ENCODE assay signal across 28 cellular contexts in genomic region chr10:95815133-95815532, GRCh38. TPM values are rescaled to one million over a fixed set of nuclear protein-coding genes. Genes with fewer than 3 reads are reported as not detected.
A peak's percentile ranks its signal among the peaks of the same experiment; 100 is the strongest.
DNase-seq lines count a peak whose midpoint lies in the region; ATAC-seq, FAIRE-seq and TF ChIP-seq lines count a peak whose summit lies in the region.
"Had no signal": no experiment of that assay in that cellular context is flagged by ENCODE, and none has a peak within 500 bp of the region (broad histone marks: within the 10 kb centered on the region; RNA-seq: fewer than 3 reads in every experiment).

No MANE protein-coding gene starts in this region.

- FAIRE-seq in GM19239 (lab: Jason Lieb, UNC) (peak; percentile 70), astrocyte (lab: Jason Lieb, UNC) (no peak)
- FAIRE-seq: HepG2 had no signal

- H3K4me3 ChIP-seq in astrocyte (ENCODE audit: insufficient read depth, low read depth, low read length) = no peak overlapping the region
- H3K4me3 ChIP-seq: ascending aorta, GM23248, Peyer's patch, thoracic aorta had no signal

- H3K9me3 Mint-ChIP-seq in astrocyte (ENCODE audit: unreplicated experiment) = peaks cover 6% of the 10 kb centered on the region
- peaks cover 3 to 4% of the 10 kb centered on the region in 2 donors for H3K9me3 Mint-ChIP-seq in stimulated activated naive B cell treated with anti-CD40 and anti-IgM and Interleukin-4, amounts not matched to agents 10 μg/mL and 1 μg/mL and 100 μg/mL, for 72 hours
- no peaks in the 10 kb centered on the region for H3K9me3 Mint-ChIP-seq in activated CD4-positive, alpha-beta T cell treated with anti-CD3 and anti-CD28 coated beads, Interleukin-2, amount 10 ng/mL, durations not matched to agents 7 days and 5 days
- H3K9me3 Mint-ChIP-seq: CD4-positive, alpha-beta T cell; T-cell had no signal

- no peaks in the 10 kb centered on the region for H3K36me3 ChIP-seq in astrocyte (ENCODE audit: insufficient read depth, low read length)
- H3K36me3 ChIP-seq: ascending aorta, Peyer's patch, thoracic aorta had no signal

- CTCF ChIA-PET in activated CD4-positive, alpha-beta T cell treated with anti-CD3 and anti-CD28 coated beads, Interleukin-2, amount 10 ng/mL, durations not matched to agents 7 days and 5 days (lab: Charles Lee) = no interaction called here

- no peaks in the 10 kb centered on the region for H3K79me2 ChIP-seq in astrocyte (ENCODE audit: insufficient read depth, low read length)

- H3K4me3 Mint-ChIP-seq in astrocyte (ENCODE audit: unreplicated experiment) = no peak overlapping the region
- H3K4me3 Mint-ChIP-seq in stimulated activated naive B cell treated with anti-CD40 and anti-IgM and Interleukin-4, amounts not matched to agents 10 μg/mL and 1 μg/mL and 100 μg/mL, for 72 hours = peak overlapping the region; percentile 3 to 5
- no peak overlapping the region for H3K4me3 Mint-ChIP-seq in activated CD4-positive, alpha-beta T cell treated with anti-CD3 and anti-CD28 coated beads, Interleukin-2, amount 10 ng/mL, durations not matched to agents 7 days and 5 days
- H3K4me3 Mint-ChIP-seq: activated CD4-positive, alpha-beta T cell treated with anti-CD3 and anti-CD28 coated beads for 36 hours; activated naive CD8-positive, alpha-beta T cell treated with anti-CD3 and anti-CD28 coated beads, Interleukin-2, amount 10 ng/mL, durations not matched to agents 7 days and 5 days; CD4-positive, alpha-beta T cell; neural crest cell; T-cell had no signal

- H3K9me3 ChIP-seq in astrocyte (ENCODE audit: insufficient read depth, low read depth, low read length) = no peaks in the 10 kb centered on the region
- H3K9me3 ChIP-seq: ascending aorta, Peyer's patch, thoracic aorta had no signal

- peak; percentile 17 to 19 for ATAC-seq in stimulated activated naive B cell treated with anti-CD40 and anti-IgM and Interleukin-4, amounts not matched to agents 10 μg/mL and 1 μg/mL and 100 μg/mL, for 72 hours (replicated peaks)
- no peak for ATAC-seq in HG02852 (IDR thresholded peaks at IDR 0.05; ENCODE audit: unreplicated experiment)
- ATAC-seq: activated CD4-positive, alpha-beta T cell treated with anti-CD3 and anti-CD28 coated beads for 36 hours; HepG2 had no signal

- peaks cover 15% of the 10 kb centered on the region for H3K4me1 ChIP-seq in astrocyte (ENCODE audit: insufficient read depth, low read length)

- POLR2A ChIA-PET in activated CD4-positive, alpha-beta T cell treated with anti-CD3 and anti-CD28 coated beads, Interleukin-2, amount 10 ng/mL, durations not matched to agents 7 days and 5 days (lab: Charles Lee) = no interaction called here

- TF ChIP-seq CTCF in astrocyte (IDR thresholded peaks at IDR 0.05; ENCODE audit: insufficient read depth, low read depth, low read length) = no peak

- no peak overlapping the region for H3K9ac ChIP-seq in astrocyte (ENCODE audit: low read length)
- H3K9ac ChIP-seq: GM23248 had no signal

- H3K4me1 Mint-ChIP-seq in astrocyte (ENCODE audit: low read depth, unreplicated experiment) = peaks cover 25% of the 10 kb centered on the region
- H3K4me1 Mint-ChIP-seq in stimulated activated naive B cell treated with anti-CD40 and anti-IgM and Interleukin-4, amounts not matched to agents 10 μg/mL and 1 μg/mL and 100 μg/mL, for 72 hours = peaks cover 61 to 89% of the 10 kb centered on the region in 2 donors
- no peaks in the 10 kb centered on the region for H3K4me1 Mint-ChIP-seq in activated CD4-positive, alpha-beta T cell treated with anti-CD3 and anti-CD28 coated beads, Interleukin-2, amount 10 ng/mL, durations not matched to agents 7 days and 5 days
- H3K4me1 Mint-ChIP-seq: activated CD4-positive, alpha-beta T cell treated with anti-CD3 and anti-CD28 coated beads for 36 hours had no signal

- DNase-seq in GM19239 (ENCODE audit: insufficient read length, low spot score) = no peak
- DNase-seq in astrocyte (ENCODE audit: low read depth) = no peak
- DNase-seq in medulla oblongata (ENCODE audit: extremely low spot score) = peak; percentile 61
- no peak for DNase-seq in stimulated activated naive B cell treated with anti-CD40 and anti-IgM and Interleukin-4, amounts not matched to agents 10 μg/mL and 1 μg/mL and 100 μg/mL, for 72 hours
- no peak for DNase-seq in activated CD4-positive, alpha-beta T cell treated with anti-CD3 and anti-CD28 coated beads, Interleukin-2, amount 10 ng/mL, durations not matched to agents 7 days and 5 days
- no peak for DNase-seq in NCI-H446 (lab: John Stamatoyannopoulos, UW)
- no peak for DNase-seq in middle frontal gyrus (ENCODE audit: extremely low spot score, low spot score)
- DNase-seq: activated CD4-positive, alpha-beta T cell treated with anti-CD3 and anti-CD28 coated beads for 36 hours; activated gamma-delta T cell; activated naive CD8-positive, alpha-beta T cell treated with anti-CD3 and anti-CD28 coated beads, Interleukin-2, amount 10 ng/mL, durations not matched to agents 7 days and 5 days; activated T-cell treated with anti-CD3 and anti-CD28 coated beads, Interleukin-2, amount 50 U/mL, for 1 hour; CD4-positive, alpha-beta T cell; central memory CD4-positive, alpha-beta T cell; GM23248; islet precursor cell; NCI-H1694; NCI-H2171; NCI-H526; Peyer's patch; stimulated activated CD4-positive, alpha-beta T cell treated with anti-CD3 and anti-CD28 coated beads, Interleukin-4, amount 100 ng/mL, for 4 hours; stimulated activated naive CD4-positive, alpha-beta T cell; T-cell had no signal

- no peaks in the 10 kb centered on the region for H3K36me3 Mint-ChIP-seq in astrocyte (ENCODE audit: low read depth, unreplicated experiment)
- peaks cover 60 to 72% of the 10 kb centered on the region in 2 donors for H3K36me3 Mint-ChIP-seq in stimulated activated naive B cell treated with anti-CD40 and anti-IgM and Interleukin-4, amounts not matched to agents 10 μg/mL and 1 μg/mL and 100 μg/mL, for 72 hours
- H3K36me3 Mint-ChIP-seq in activated CD4-positive, alpha-beta T cell treated with anti-CD3 and anti-CD28 coated beads, Interleukin-2, amount 10 ng/mL, durations not matched to agents 7 days and 5 days (ENCODE audit: low read depth) = no peaks in the 10 kb centered on the region
- H3K36me3 Mint-ChIP-seq: T-cell had no signal

- H3K27ac Mint-ChIP-seq in astrocyte (ENCODE audit: unreplicated experiment) = peak overlapping the region; percentile 2
- peak overlapping the region; percentile 26 for H3K27ac Mint-ChIP-seq in stimulated activated naive B cell treated with anti-CD40 and anti-IgM and Interleukin-4, amounts not matched to agents 10 μg/mL and 1 μg/mL and 100 μg/mL, for 72 hours
- no peak overlapping the region for H3K27ac Mint-ChIP-seq in activated CD4-positive, alpha-beta T cell treated with anti-CD3 and anti-CD28 coated beads, Interleukin-2, amount 10 ng/mL, durations not matched to agents 7 days and 5 days
- H3K27ac Mint-ChIP-seq: activated CD4-positive, alpha-beta T cell treated with anti-CD3 and anti-CD28 coated beads for 36 hours; activated naive CD8-positive, alpha-beta T cell treated with anti-CD3 and anti-CD28 coated beads, Interleukin-2, amount 10 ng/mL, durations not matched to agents 7 days and 5 days; CD4-positive, alpha-beta T cell; progenitor cell of endocrine pancreas had no signal

- H3K27me3 Mint-ChIP-seq in astrocyte (ENCODE audit: low read depth, unreplicated experiment) = no peaks in the 10 kb centered on the region
- no peaks in the 10 kb centered on the region for H3K27me3 Mint-ChIP-seq in stimulated activated naive B cell treated with anti-CD40 and anti-IgM and Interleukin-4, amounts not matched to agents 10 μg/mL and 1 μg/mL and 100 μg/mL, for 72 hours
- H3K27me3 Mint-ChIP-seq in activated CD4-positive, alpha-beta T cell treated with anti-CD3 and anti-CD28 coated beads, Interleukin-2, amount 10 ng/mL, durations not matched to agents 7 days and 5 days = peaks cover 11% of the 10 kb centered on the region
- H3K27me3 Mint-ChIP-seq: progenitor cell of endocrine pancreas had no signal

- no peak overlapping the region for H3K4me2 ChIP-seq in astrocyte (ENCODE audit: low read length)

- H3K27me3 ChIP-seq in astrocyte (ENCODE audit: insufficient read depth, low read length) = no peaks in the 10 kb centered on the region
- H3K27me3 ChIP-seq: ascending aorta, Peyer's patch had no signal

- H3K27ac ChIP-seq in astrocyte (ENCODE audit: low read depth, low read length) = no peak overlapping the region
- H3K27ac ChIP-seq: ascending aorta, GM23248, thoracic aorta had no signal

- H4K20me1 ChIP-seq in astrocyte (ENCODE audit: insufficient read depth, low read length) = no peaks in the 10 kb centered on the region

- H2AFZ ChIP-seq in astrocyte (ENCODE audit: low read depth, low read length) = no peak overlapping the region
- H2AFZ ChIP-seq: GM23248 had no signal

RNA-seq across cellular contexts. Expression of gene ENTPD1, which starts 59.2 kb away (rescaled TPM):
- total RNA-seq in astrocyte = 0.77 and 0.95 TPM in 2 replicates
- under 1 TPM in 1 of 2 experiments, not detected in 1; 0.27 TPM for total RNA-seq in activated CD4-positive, alpha-beta T cell treated with anti-CD3 and anti-CD28 coated beads, Interleukin-2, amount 10 ng/mL, durations not matched to agents 7 days and 5 days
- total RNA-seq: GM23248, progenitor cell of endocrine pancreas had no signal

Comparison
In these comparisons a context has a peak if more than half of its experiments do, and no peak if none do; other contexts are left out.
1. H3K4me3 Mint-ChIP-seq: peak in stimulated activated naive B cell treated with anti-CD40 and anti-IgM and Interleukin-4, amounts not matched to agents 10 μg/mL and 1 μg/mL and 100 μg/mL, for 72 hours (2 of 2); none in astrocyte (single experiment) and activated CD4-positive, alpha-beta T cell treated with anti-CD3 and anti-CD28 coated beads, Interleukin-2, amount 10 ng/mL, durations not matched to agents 7 days and 5 days (single experiment).